In the genomic region with DNA sequence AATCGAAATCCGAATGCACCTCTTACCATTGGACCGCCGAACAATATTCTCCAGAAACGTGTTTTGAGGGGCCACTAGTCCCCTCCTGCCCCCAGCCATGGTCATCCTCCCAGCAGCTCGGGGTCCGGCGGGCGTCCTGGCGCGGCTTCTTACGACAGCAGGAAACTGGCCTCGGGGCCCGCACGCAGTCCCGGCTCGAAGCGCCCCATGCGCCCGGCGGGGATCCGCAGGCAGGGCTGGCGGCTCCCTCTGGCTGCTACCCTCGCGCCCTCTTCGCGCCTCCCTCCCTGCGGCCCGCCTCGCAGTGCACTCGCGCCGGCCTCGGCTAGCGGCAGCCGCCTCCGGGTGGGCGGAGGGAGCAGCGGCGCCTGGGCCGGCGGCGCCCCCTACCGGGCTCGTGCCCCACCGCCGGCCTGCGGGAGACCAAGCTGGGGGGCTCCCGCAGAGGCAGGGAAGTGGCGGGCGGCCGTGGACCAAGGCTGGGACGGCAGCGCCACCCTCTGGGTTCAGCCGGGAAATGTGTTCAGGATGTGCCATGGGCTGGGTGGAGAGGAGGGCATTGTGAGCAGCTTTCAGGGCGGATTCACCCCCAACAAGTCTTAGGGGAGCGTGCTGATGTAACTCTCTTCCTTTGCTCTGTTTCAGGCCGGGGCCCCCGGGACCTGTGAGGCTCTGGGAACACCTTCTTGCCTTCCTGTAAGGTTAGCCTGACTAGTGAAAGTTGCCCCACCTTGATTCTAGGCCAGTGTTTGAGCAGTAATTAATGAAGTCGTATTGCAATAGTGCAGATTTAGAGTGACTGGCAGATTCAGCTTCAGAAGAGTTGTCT, we compare ENCODE assay signal across 8 cellular contexts. TPM values are rescaled to one million over a fixed set of nuclear protein-coding genes. Genes with fewer than 3 reads are reported as not detected.
DNase-seq lines count a peak whose midpoint lies in the region; ATAC-seq and TF ChIP-seq lines count a peak whose summit lies in the region.

A gene with protein sequence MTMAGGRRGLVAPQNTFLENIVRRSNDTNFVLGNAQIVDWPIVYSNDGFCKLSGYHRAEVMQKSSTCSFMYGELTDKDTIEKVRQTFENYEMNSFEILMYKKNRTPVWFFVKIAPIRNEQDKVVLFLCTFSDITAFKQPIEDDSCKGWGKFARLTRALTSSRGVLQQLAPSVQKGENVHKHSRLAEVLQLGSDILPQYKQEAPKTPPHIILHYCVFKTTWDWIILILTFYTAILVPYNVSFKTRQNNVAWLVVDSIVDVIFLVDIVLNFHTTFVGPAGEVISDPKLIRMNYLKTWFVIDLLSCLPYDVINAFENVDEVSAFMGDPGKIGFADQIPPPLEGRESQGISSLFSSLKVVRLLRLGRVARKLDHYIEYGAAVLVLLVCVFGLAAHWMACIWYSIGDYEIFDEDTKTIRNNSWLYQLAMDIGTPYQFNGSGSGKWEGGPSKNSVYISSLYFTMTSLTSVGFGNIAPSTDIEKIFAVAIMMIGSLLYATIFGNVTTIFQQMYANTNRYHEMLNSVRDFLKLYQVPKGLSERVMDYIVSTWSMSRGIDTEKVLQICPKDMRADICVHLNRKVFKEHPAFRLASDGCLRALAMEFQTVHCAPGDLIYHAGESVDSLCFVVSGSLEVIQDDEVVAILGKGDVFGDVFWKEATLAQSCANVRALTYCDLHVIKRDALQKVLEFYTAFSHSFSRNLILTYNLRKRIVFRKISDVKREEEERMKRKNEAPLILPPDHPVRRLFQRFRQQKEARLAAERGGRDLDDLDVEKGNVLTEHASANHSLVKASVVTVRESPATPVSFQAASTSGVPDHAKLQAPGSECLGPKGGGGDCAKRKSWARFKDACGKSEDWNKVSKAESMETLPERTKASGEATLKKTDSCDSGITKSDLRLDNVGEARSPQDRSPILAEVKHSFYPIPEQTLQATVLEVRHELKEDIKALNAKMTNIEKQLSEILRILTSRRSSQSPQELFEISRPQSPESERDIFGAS (minus strand): TSS at position 308 of the 829 bp plus-strand sequence. CDS start 203 bp downstream, at position 105.

- intact Hi-C loops in right cardiac atrium (cut with DNase I) (loop anchor here (2.0 to 10.0 kb wide), 7 partner anchors 547 to 729 kb away; no protein-coding TSS in a partner anchor), uterus (cut with DNase I; ENCODE audit: low total_unique reads) (no loop called here)

- H3K9me3 ChIP-seq in right cardiac atrium (ENCODE audit: control insufficient read depth, low read length) (no peaks in the 10 kb centered on the region), uterus (no peaks in the 10 kb centered on the region)

- H3K4me3 ChIP-seq in right cardiac atrium (ENCODE audit: low read length): peak within 1 kb of the TSS; percentile 48
- H3K4me3 ChIP-seq in rectal smooth muscle tissue (ENCODE audit: low read length): peak within 1 kb of the TSS; percentile 58
- peak within 1 kb of the TSS; percentile 32 to 41 for H3K4me3 ChIP-seq in uterus

- TF ChIP-seq POLR2A in uterus (IDR thresholded peaks at IDR 0.05): peak in 1 of 2 donors; percentile 19

- no peaks in the 10 kb centered on the region for H3K36me3 ChIP-seq in rectal smooth muscle tissue (ENCODE audit: control insufficient read depth, insufficient read depth, low read length)
- H3K36me3 ChIP-seq in uterus: no peaks in the 10 kb centered on the region

- 2% methylated on average over 60 of the region's 60 CpGs for WGBS in right cardiac atrium

- DNase-seq in NCI-H1048 (lab: John Stamatoyannopoulos, UW) (peak; percentile 86), T follicular helper cell (ENCODE audit: low read depth) (peak; percentile 55), amniotic stem cell (lab: John Stamatoyannopoulos, UW) (peak; percentile 69), right cardiac atrium (peak; percentile 80 to 90 (median 88)), uterus (peak; percentile 41 to 60)

- no peak within 1 kb of the TSS for H3K9ac ChIP-seq in rectal smooth muscle tissue (ENCODE audit: low read length)

- TF ChIP-seq CTCF in GM12872 (IDR thresholded peaks at IDR 0.05; ENCODE audit: insufficient read depth, low read depth, low read length) (peak; percentile 72), uterus (IDR thresholded peaks at IDR 0.05) (peak; percentile 73 to 88 (median 82))

- H3K4me1 ChIP-seq in right cardiac atrium (ENCODE audit: control insufficient read depth, insufficient read depth, low read length) (no peaks in the 10 kb centered on the region), rectal smooth muscle tissue (ENCODE audit: control insufficient read depth, insufficient read depth, low read length) (no peaks in the 10 kb centered on the region), uterus (peaks cover 0 to 10% of the 10 kb centered on the region in 2 donors)

- peaks cover 6% of the 10 kb centered on the region for H3K27me3 ChIP-seq in right cardiac atrium (ENCODE audit: control insufficient read depth, insufficient read depth)
- H3K27me3 ChIP-seq in rectal smooth muscle tissue (ENCODE audit: control insufficient read depth, insufficient read depth, low read length): peaks cover 6% of the 10 kb centered on the region
- H3K27me3 ChIP-seq in uterus: no peaks in the 10 kb centered on the region

- H3K27ac ChIP-seq in right cardiac atrium (ENCODE audit: low read length) (no peak within 1 kb of the TSS), rectal smooth muscle tissue (ENCODE audit: low read depth, low read length) (no peak within 1 kb of the TSS), uterus (no peak within 1 kb of the TSS)

- ATAC-seq in HG02610 (IDR thresholded peaks at IDR 0.05; ENCODE audit: unreplicated experiment): peak; percentile 84
- peak; percentile 97 to 99 for ATAC-seq in right cardiac atrium

RNA-seq across cellular contexts. Expression of the gene that starts here (rescaled TPM):
- not detected for total RNA-seq in right cardiac atrium
- polyA plus RNA-seq in right cardiac atrium: 0.02 TPM
- total RNA-seq in uterus: 1 to 10 TPM in 2 of 4 donors, not detected in 2; 1.1 to 1.5 TPM

Comparison
In these comparisons a context has a peak if more than half of its experiments do, and no peak if none do; other contexts are left out.
1. Peak in DNase-seq, ATAC-seq and H3K4me3 ChIP-seq in right cardiac atrium; RNA of the gene not detected or under 1 TPM.